16 cellular contexts compared by ENCODE assay signal in the genomic region with DNA sequence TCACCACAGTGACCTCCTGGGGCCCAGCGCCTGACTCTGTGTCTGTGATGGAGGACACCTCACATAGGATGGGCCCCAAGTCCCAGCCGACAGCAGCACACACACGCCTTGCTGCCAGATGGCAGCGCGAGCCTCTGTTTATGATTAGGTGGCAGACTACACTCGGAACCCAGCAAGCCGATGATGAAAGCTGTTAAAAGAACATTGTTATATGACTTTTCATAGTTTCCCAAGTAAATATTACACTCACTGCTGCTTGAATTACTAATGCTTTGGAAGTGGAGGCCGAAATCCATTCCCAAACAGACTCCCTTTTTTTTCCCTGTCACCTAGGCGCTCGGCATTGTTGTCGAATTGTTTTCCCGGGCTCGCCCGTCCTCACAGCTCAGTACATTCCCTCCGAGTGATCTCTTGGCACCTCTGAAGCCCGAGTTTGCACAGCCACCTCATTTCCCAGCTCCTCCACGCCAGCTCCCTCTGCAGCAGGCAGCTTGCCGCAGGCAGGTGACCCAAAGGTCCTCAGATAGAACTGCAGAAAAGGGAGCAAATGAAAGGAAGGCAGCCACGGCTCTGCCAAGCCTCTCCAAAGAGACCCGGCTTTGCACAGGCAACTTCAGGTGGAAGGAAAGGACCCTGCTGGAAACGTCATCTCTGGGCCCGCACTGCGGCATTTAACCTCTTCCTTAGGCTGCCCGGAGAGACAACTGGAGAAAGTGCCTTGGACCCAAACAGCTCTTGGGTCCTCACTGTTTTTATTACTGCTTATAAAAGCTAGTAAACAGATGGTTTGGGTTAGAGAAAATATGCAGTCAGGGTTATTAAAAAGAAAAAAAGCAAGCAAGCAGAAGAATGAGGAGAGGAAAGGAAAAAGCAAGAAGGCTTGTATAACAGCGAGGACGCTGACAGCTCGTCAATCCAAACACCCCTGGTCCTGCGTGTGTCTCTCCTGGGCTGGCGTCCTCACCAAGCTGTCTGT.
DNase-seq lines count a peak whose midpoint lies in the region; ATAC-seq and TF ChIP-seq lines count a peak whose summit lies in the region.
"Had no signal": no experiment of that assay in that cellular context is flagged by ENCODE, and none has a peak within 500 bp of the region (broad histone marks: within the 10 kb centered on the region; RNA-seq: fewer than 3 reads in every experiment).

No MANE protein-coding gene starts in this region.

- WGBS in transverse colon (ENCODE audit: low coverage in 1 of 2), 2 donors = 21 to 36% methylated on average over 10 to 29 of the region's 29 CpGs

- H3K27ac Mint-ChIP-seq in activated T-helper 17 cell treated with anti-CD3 and anti-CD28 coated beads, Interleukin-2, amount 50 U/mL, for 72 hours = no peak overlapping the region
- H3K27ac Mint-ChIP-seq: activated naive CD8-positive, alpha-beta T cell treated with anti-CD3 and anti-CD28 coated beads, Interleukin-2, amount 10 ng/mL, durations not matched to agents 7 days and 5 days; IgD-negative memory B cell; naive thymus-derived CD4-positive, alpha-beta T cell; stimulated activated memory B cell treated with anti-CD40 and anti-IgM and Interleukin-4, amounts not matched to agents 10 μg/mL and 1 μg/mL and 100 μg/mL, for 72 hours had no signal

- H3K36me3 ChIP-seq in fibroblast of lung (ENCODE audit: control insufficient read depth, insufficient read depth, low read length) = no peaks in the 10 kb centered on the region
- H3K36me3 ChIP-seq in mucosa of descending colon (ENCODE audit: low read depth) = no peaks in the 10 kb centered on the region
- H3K36me3 ChIP-seq in transverse colon = no peaks in the 10 kb centered on the region

- H3K27me3 ChIP-seq in fibroblast of lung (ENCODE audit: control insufficient read depth, insufficient read depth, low read length) = peaks cover 12% of the 10 kb centered on the region
- H3K27me3 ChIP-seq in transverse colon = peaks cover 8% of the 10 kb centered on the region

- no peaks in the 10 kb centered on the region for H3K79me2 ChIP-seq in fibroblast of lung (ENCODE audit: control insufficient read depth, insufficient read depth, low read length)

- no peaks in the 10 kb centered on the region for H3K36me3 Mint-ChIP-seq in activated T-helper 17 cell treated with anti-CD3 and anti-CD28 coated beads, Interleukin-2, amount 50 U/mL, for 72 hours (ENCODE audit: low read depth)
- H3K36me3 Mint-ChIP-seq: activated naive CD8-positive, alpha-beta T cell treated with anti-CD3 and anti-CD28 coated beads, Interleukin-2, amount 10 ng/mL, durations not matched to agents 7 days and 5 days; IgD-negative memory B cell; naive thymus-derived CD4-positive, alpha-beta T cell; stimulated activated memory B cell treated with anti-CD40 and anti-IgM and Interleukin-4, amounts not matched to agents 10 μg/mL and 1 μg/mL and 100 μg/mL, for 72 hours had no signal

- intact Hi-C loops in mucosa of descending colon (cut with DNase I, micrococcal nuclease) (no loop called here), transverse colon (cut with DNase I; ENCODE audit: low total_unique reads) (no loop called here)

- H3K4me3 ChIP-seq in fibroblast of lung (replicated peaks in 1 of 4; ENCODE audit: control extremely low read depth in 1 of 4, insufficient read depth in 1 of 4, low read depth in 3 of 4, low read length in 4 of 4) (peak overlapping the region in 1 of 4 experiments; percentile 34), mucosa of descending colon (no peak overlapping the region), transverse colon (peak overlapping the region in 1 of 4 donors; percentile 24)
- H3K4me3 ChIP-seq: GM12878 had no signal

- TF ChIP-seq EP300 in transverse colon (IDR thresholded peaks at IDR 0.05; ENCODE audit: low read depth) = no peak

- TF ChIP-seq CTCF in fibroblast of lung (conservative IDR thresholded peaks at IDR 0.05 in 1 of 2, IDR thresholded peaks at IDR 0.05 in 1 of 2; ENCODE audit: low read depth in 1 of 2, low read length in 2 of 2) (no peak), mucosa of descending colon (IDR thresholded peaks at IDR 0.05) (no peak), transverse colon (IDR thresholded peaks at IDR 0.05) (no peak), GM10266 (IDR thresholded peaks at IDR 0.05; ENCODE audit: control insufficient read depth, insufficient read depth, low read depth, missing control alignments) (no peak)

- no peaks in the 10 kb centered on the region for H4K20me1 ChIP-seq in fibroblast of lung (ENCODE audit: control insufficient read depth, extremely low read depth, insufficient read depth, low read length)

- H3K9me3 ChIP-seq in fibroblast of lung (ENCODE audit: control insufficient read depth, insufficient read depth, low read depth, low read length) = no peaks in the 10 kb centered on the region
- no peaks in the 10 kb centered on the region for H3K9me3 ChIP-seq in mucosa of descending colon
- no peaks in the 10 kb centered on the region for H3K9me3 ChIP-seq in transverse colon

- H3K4me2 ChIP-seq in fibroblast of lung (ENCODE audit: extremely low read depth, insufficient read depth, low read length) = no peak overlapping the region

- peaks cover 26% of the 10 kb centered on the region for H3K27me3 Mint-ChIP-seq in activated T-helper 17 cell treated with anti-CD3 and anti-CD28 coated beads, Interleukin-2, amount 50 U/mL, for 72 hours

- DNase-seq in NCI-H510A (lab: John Stamatoyannopoulos, UW) (peak; percentile 34), fibroblast of lung (ENCODE audit: low read depth in 2 of 2) (peak; percentile 20 to 46), mucosa of descending colon (peak in 2 of 3 donors; percentile 38 to 52), transverse colon (peak; percentile 54), GM10266 (ENCODE audit: extremely low spot score) (no peak), NCI-H526 treated with DMSO at 0.1 percent for 48 hours (lab: John Stamatoyannopoulos, UW) (no peak)
- DNase-seq: activated naive CD8-positive, alpha-beta T cell treated with anti-CD3 and anti-CD28 coated beads, Interleukin-2, amount 10 ng/mL, durations not matched to agents 7 days and 5 days; naive thymus-derived CD4-positive, alpha-beta T cell; NCI-H2081 treated with DMSO at 0.1 percent for 48 hours; stimulated activated CD4-positive, alpha-beta T cell treated with anti-CD3 and anti-CD28 coated beads, Interleukin-1b, Interleukin-23, amount 100 ng/mL, for 48 hours; T1000 had no signal

- H3K27ac ChIP-seq in fibroblast of lung (ENCODE audit: insufficient read depth, low read length) (no peak overlapping the region), transverse colon (peak overlapping the region; percentile 30 to 80 (median 61))

- ATAC-seq in mucosa of descending colon (peak; percentile 87), GM18873 (IDR thresholded peaks at IDR 0.05; ENCODE audit: low FRiP score, unreplicated experiment) (no peak)
- no peak for ATAC-seq in activated T-helper 17 cell treated with anti-CD3 and anti-CD28 coated beads, Interleukin-2, amount 50 U/mL, for 72 hours (replicated peaks)
- ATAC-seq: GM12878; naive thymus-derived CD4-positive, alpha-beta T cell; stimulated activated memory B cell treated with anti-CD40 and anti-IgM and Interleukin-4, amounts not matched to agents 10 μg/mL and 1 μg/mL and 100 μg/mL, for 72 hours had no signal

- H2AFZ ChIP-seq in fibroblast of lung (ENCODE audit: low read length) = no peak overlapping the region

- no peaks in the 10 kb centered on the region for H3K9me3 Mint-ChIP-seq in activated T-helper 17 cell treated with anti-CD3 and anti-CD28 coated beads, Interleukin-2, amount 50 U/mL, for 72 hours
- H3K9me3 Mint-ChIP-seq: activated naive CD8-positive, alpha-beta T cell treated with anti-CD3 and anti-CD28 coated beads, Interleukin-2, amount 10 ng/mL, durations not matched to agents 7 days and 5 days; IgD-negative memory B cell; naive thymus-derived CD4-positive, alpha-beta T cell; stimulated activated memory B cell treated with anti-CD40 and anti-IgM and Interleukin-4, amounts not matched to agents 10 μg/mL and 1 μg/mL and 100 μg/mL, for 72 hours had no signal

- no peaks in the 10 kb centered on the region for H3K4me1 Mint-ChIP-seq in activated T-helper 17 cell treated with anti-CD3 and anti-CD28 coated beads, Interleukin-2, amount 50 U/mL, for 72 hours
- H3K4me1 Mint-ChIP-seq: activated naive CD8-positive, alpha-beta T cell treated with anti-CD3 and anti-CD28 coated beads, Interleukin-2, amount 10 ng/mL, durations not matched to agents 7 days and 5 days; IgD-negative memory B cell; naive thymus-derived CD4-positive, alpha-beta T cell; stimulated activated memory B cell treated with anti-CD40 and anti-IgM and Interleukin-4, amounts not matched to agents 10 μg/mL and 1 μg/mL and 100 μg/mL, for 72 hours had no signal

- no peak overlapping the region for H3K9ac ChIP-seq in fibroblast of lung (ENCODE audit: insufficient read depth, low read length)

- H3K4me1 ChIP-seq in fibroblast of lung (ENCODE audit: control insufficient read depth, extremely low read depth, insufficient read depth, low read length) = no peaks in the 10 kb centered on the region
- peaks cover 9% of the 10 kb centered on the region for H3K4me1 ChIP-seq in mucosa of descending colon (ENCODE audit: low read depth)
- peaks cover 10 to 18% (median 13%) of the 10 kb centered on the region in 4 donors for H3K4me1 ChIP-seq in transverse colon

- in situ Hi-C loops in transverse colon (cut with MboI; ENCODE audit: low pct_ligation_motif_present in 1 of 4, low pct_unique_long_range_greater_than_20kb in 1 of 4, low sequenced_read_pairs in 3 of 4) = loop anchor here in 1 of 4 donors (25.0 kb wide), 1 partner anchor 180 kb away; a partner anchor contains a TSS

- no peak for TF ChIP-seq POLR2A in transverse colon (IDR thresholded peaks at IDR 0.05)

- no peak overlapping the region for H3K4me3 Mint-ChIP-seq in activated T-helper 17 cell treated with anti-CD3 and anti-CD28 coated beads, Interleukin-2, amount 50 U/mL, for 72 hours
- H3K4me3 Mint-ChIP-seq: activated naive CD8-positive, alpha-beta T cell treated with anti-CD3 and anti-CD28 coated beads, Interleukin-2, amount 10 ng/mL, durations not matched to agents 7 days and 5 days; naive thymus-derived CD4-positive, alpha-beta T cell; stimulated activated memory B cell treated with anti-CD40 and anti-IgM and Interleukin-4, amounts not matched to agents 10 μg/mL and 1 μg/mL and 100 μg/mL, for 72 hours had no signal

Comparison
In these comparisons a context has a peak if more than half of its experiments do, and no peak if none do; other contexts are left out.
1. DNase-seq: peak in NCI-H510A (single experiment), fibroblast of lung (2 of 2), mucosa of descending colon (2 of 3) and transverse colon (single experiment); none in GM10266 (single experiment) and NCI-H526 treated with DMSO at 0.1 percent for 48 hours (single experiment).